In genomic region chr12:106773945-106774807, GRCh38 we compare ENCODE assay signal across 8 cellular contexts. TPM values are rescaled to one million over a fixed set of nuclear protein-coding genes. Genes with fewer than 3 reads are reported as not detected.
DNase-seq lines count a peak whose midpoint lies in the region; ATAC-seq and TF ChIP-seq lines count a peak whose summit lies in the region.

Gene RIC8B, plus strand, starts transcription at chr12:106774682. Its CDS starts 64 bp downstream, at chr12:106774746.

- peak within 1 kb of the TSS; percentile 99 for H3K27ac ChIP-seq in ACC112 (ENCODE audit: low read depth, low read length)
- H3K27ac ChIP-seq in caudate nucleus (ENCODE audit: low read depth, low read length): peak within 1 kb of the TSS; percentile 99
- peak within 1 kb of the TSS; percentile 78 to 93 (median 88) for H3K27ac ChIP-seq in spleen

- no peaks in the 10 kb centered on the region for H3K36me3 ChIP-seq in ACC112 (ENCODE audit: insufficient read depth, low read length)
- H3K36me3 ChIP-seq in spleen: no peaks in the 10 kb centered on the region

- H3K36me3 Mint-ChIP-seq in WTC11: no peaks in the 10 kb centered on the region; the same call in 1 of the 2 replicates

- intact Hi-C loops in spleen (cut with DNase I; ENCODE audit: low total_unique reads): no loop called here

- peak; percentile 95 for ATAC-seq in GM18870 (IDR thresholded peaks at IDR 0.05; ENCODE audit: unreplicated experiment)
- peak; percentile 84 for ATAC-seq in HG03135 (IDR thresholded peaks at IDR 0.05; ENCODE audit: unreplicated experiment)
- ATAC-seq in WTC11: peak; percentile 89

- H3K4me3 ChIP-seq in ACC112 (ENCODE audit: low read depth, low read length) (peak within 1 kb of the TSS; percentile 91), spleen (peak within 1 kb of the TSS; percentile 72 to 94 (median 82))

- TF ChIP-seq CTCF in WTC11 (IDR thresholded peaks at IDR 0.05) (no peak), spleen (IDR thresholded peaks at IDR 0.05 in 8 of 11, conservative IDR thresholded peaks at IDR 0.05 in 3 of 11) (peak in 1 of 11 experiments; percentile 8)

- DNase-seq in NCI-H2227 (lab: John Stamatoyannopoulos, UW; ENCODE audit: unreplicated experiment): peak; percentile 99
- DNase-seq in WTC11 (ENCODE audit: low spot score): peak; percentile 97
- DNase-seq in caudate nucleus (lab: John Stamatoyannopoulos, UW): peak; percentile 76 to 100 (median 97)
- DNase-seq in inferior parietal cortex (ENCODE audit: extremely low spot score): peak; percentile 99
- peak; percentile 94 for DNase-seq in spleen

- POLR2A ChIA-PET in WTC11 (lab: Charles Lee): no interaction called here

- H3K79me2 ChIP-seq in ACC112 (ENCODE audit: control insufficient read depth, insufficient read depth, low read length, unreplicated experiment): peaks cover 41% of the 10 kb centered on the region

- H3K4me1 ChIP-seq in ACC112 (ENCODE audit: control insufficient read depth, insufficient read depth, low read length, unreplicated experiment): peaks cover 10% of the 10 kb centered on the region
- H3K4me1 ChIP-seq in spleen: peaks cover 4 to 58% (median 28%) of the 10 kb centered on the region in 6 donors

- H3K27me3 Mint-ChIP-seq in WTC11 (ENCODE audit: low read depth): no peaks in the 10 kb centered on the region

- peak within 1 kb of the TSS; percentile 94 for H2AFZ ChIP-seq in ACC112 (ENCODE audit: low read length, unreplicated experiment)

- H3K27me3 ChIP-seq in ACC112 (ENCODE audit: insufficient read depth, low read length) (no peaks in the 10 kb centered on the region), spleen (replicated peaks in 1 of 7) (peaks cover 0 to 16% (median 0%) of the 10 kb centered on the region in 7 donors)

- H3K4me3 Mint-ChIP-seq in WTC11: peak within 1 kb of the TSS; percentile 91

- 0 to 1% (median 1%) methylated on average over 62 to 71 of the region's 71 CpGs for WGBS in spleen, 5 donors

- peaks cover 60% of the 10 kb centered on the region for H3K4me1 Mint-ChIP-seq in WTC11

- peak within 1 kb of the TSS; percentile 99 for H3K27ac Mint-ChIP-seq in WTC11

- CTCF ChIA-PET in WTC11 (lab: Charles Lee): interaction anchor here (0.6 kb wide), 1 partner anchor 133 kb away, joined by 3 read pairs; no protein-coding TSS in a partner anchor

- peak in 2 of 3 donors; percentile 21 to 69 for TF ChIP-seq POLR2A in spleen (IDR thresholded peaks at IDR 0.05)

- H3K9me3 ChIP-seq in spleen: no peaks in the 10 kb centered on the region

- H3K9me3 Mint-ChIP-seq in WTC11: no peaks in the 10 kb centered on the region

TF ChIP-seq in WTC11, 78 proteins besides CTCF, POLR2A, EP300 and RAD21 (continues in another document):
- TF ChIP-seq NR2C2 (CRISPR knock-in tag; IDR thresholded peaks at IDR 0.05) (peak; percentile 85), IRF1 (CRISPR knock-in tag; IDR thresholded peaks at IDR 0.05) (0 out of 2 replicates have a peak, but pooled peaks have one; percentile 31), CREM (CRISPR knock-in tag; IDR thresholded peaks at IDR 0.05) (peak; percentile 89; the same call in 1 of the 2 replicates), CREB1 (CRISPR knock-in tag; IDR thresholded peaks at IDR 0.05) (no peak), USF1 (CRISPR knock-in tag; IDR thresholded peaks at IDR 0.05) (0 out of 2 replicates have a peak, but pooled peaks have one; percentile 41), MAX (CRISPR knock-in tag; IDR thresholded peaks at IDR 0.05) (peak; percentile 73; the same call in 1 of the 2 replicates), ATF3 (CRISPR knock-in tag; conservative IDR thresholded peaks at IDR 0.05) (0 out of 2 replicates have a peak, but pooled peaks have one; percentile 13), ZNF138 (CRISPR knock-in tag; conservative IDR thresholded peaks at IDR 0.05) (no peak), E2F4 (CRISPR knock-in tag; IDR thresholded peaks at IDR 0.05; ENCODE audit: borderline replicate concordance, low read depth) (peak; percentile 72; the same call in 1 of the 2 replicates), CBFB (CRISPR knock-in tag; IDR thresholded peaks at IDR 0.05; ENCODE audit: low read depth) (peak; percentile 51; the same call in 1 of the 2 replicates), ZSCAN18 (CRISPR knock-in tag; IDR thresholded peaks at IDR 0.05) (no peak), ZNF532 (CRISPR knock-in tag; IDR thresholded peaks at IDR 0.05; ENCODE audit: borderline replicate concordance) (no peak)

RNA-seq across cellular contexts. Expression of gene RIC8B, which starts in this region (rescaled TPM):
- total RNA-seq in WTC11 (2021): 14.5 to 20.2 TPM (median 17.3 TPM) in 3 replicates
- 10 to 100 TPM in 6 of 7 donors, 1 to 10 TPM in 1; 7.9 to 21.3 (median 17.9) TPM for total RNA-seq in spleen
- polyA plus RNA-seq in spleen: 1 to 10 TPM; 1.9 to 3.9 (median 2.4) TPM

Comparison
In these comparisons a context has a peak if more than half of its experiments do, and no peak if none do; other contexts are left out.
1. Peak in every context shown above with its lines: DNase-seq, ATAC-seq, H3K4me3 ChIP-seq and H3K27ac ChIP-seq.